ENCODE assay signal across 27 cellular contexts in genomic region chr21:29658934-29659203, GRCh38.
"Had no signal": no experiment of that assay in that cellular context is flagged by ENCODE, and none has a peak within 500 bp of the region (broad histone marks: within the 10 kb centered on the region; RNA-seq: fewer than 3 reads in every experiment).

No MANE protein-coding gene starts in this region.

- H3K36me3 Mint-ChIP-seq: stimulated activated effector memory CD8-positive, alpha-beta T cell treated with anti-CD3 and anti-CD28 coated beads, Interleukin-12 subunit alpha, Interleukin-12 subunit beta, amount 100 ng/mL, for 72 hours; stimulated activated memory B cell treated with anti-CD40 and anti-IgM and Interleukin-4, amounts not matched to agents 10 μg/mL and 1 μg/mL and 100 μg/mL, for 72 hours had no signal

- H3K4me3 ChIP-seq: stomach, suprapubic skin, testis, thoracic aorta, thyroid gland, tibial artery, tibial nerve, transverse colon, upper lobe of left lung, upper lobe of right lung, uterus, vagina had no signal

- H3K9me3 ChIP-seq: stomach, suprapubic skin, testis, thoracic aorta, thyroid gland, tibial artery, tibial nerve, transverse colon, upper lobe of left lung, upper lobe of right lung, uterus, vagina had no signal

- H3K27me3 ChIP-seq: stomach, suprapubic skin, testis, thyroid gland, tibial artery, tibial nerve, transverse colon, upper lobe of left lung, upper lobe of right lung, uterus, vagina had no signal

- H3K4me1 ChIP-seq: stomach, suprapubic skin, testis, thyroid gland, tibial nerve, transverse colon, upper lobe of left lung, upper lobe of right lung, uterus, vagina had no signal

- H3K4me3 Mint-ChIP-seq: stimulated activated effector memory CD8-positive, alpha-beta T cell treated with anti-CD3 and anti-CD28 coated beads, Interleukin-12 subunit alpha, Interleukin-12 subunit beta, amount 100 ng/mL, for 72 hours; stimulated activated memory B cell treated with anti-CD40 and anti-IgM and Interleukin-4, amounts not matched to agents 10 μg/mL and 1 μg/mL and 100 μg/mL, for 72 hours; stimulated activated naive B cell treated with anti-CD40 and anti-IgM and Interleukin-4, amounts not matched to agents 10 μg/mL and 1 μg/mL and 100 μg/mL, for 72 hours; stimulated activated naive CD8-positive, alpha-beta T cell treated with anti-CD3 and anti-CD28 coated beads, Interleukin-15, Interleukin-2, amounts not matched to agents 100 ng/mL and 50 ng/mL, for 24 hours; type B pancreatic cell had no signal

- H3K36me3 ChIP-seq: stomach, suprapubic skin, thoracic aorta, thyroid gland, tibial artery, tibial nerve, transverse colon, upper lobe of left lung, upper lobe of right lung, uterus, vagina had no signal

- H3K9me3 Mint-ChIP-seq: stimulated activated memory B cell treated with anti-CD40 and anti-IgM and Interleukin-4, amounts not matched to agents 10 μg/mL and 1 μg/mL and 100 μg/mL, for 72 hours had no signal

- H3K27ac Mint-ChIP-seq: stimulated activated effector memory CD8-positive, alpha-beta T cell treated with anti-CD3 and anti-CD28 coated beads, Interleukin-12 subunit alpha, Interleukin-12 subunit beta, amount 100 ng/mL, for 72 hours; stimulated activated memory B cell treated with anti-CD40 and anti-IgM and Interleukin-4, amounts not matched to agents 10 μg/mL and 1 μg/mL and 100 μg/mL, for 72 hours; stimulated activated naive B cell treated with anti-CD40 and anti-IgM and Interleukin-4, amounts not matched to agents 10 μg/mL and 1 μg/mL and 100 μg/mL, for 72 hours; stimulated activated naive CD8-positive, alpha-beta T cell treated with anti-CD3 and anti-CD28 coated beads, Interleukin-15, Interleukin-2, amounts not matched to agents 100 ng/mL and 50 ng/mL, for 24 hours; type B pancreatic cell had no signal

- ATAC-seq: stimulated activated effector memory CD8-positive, alpha-beta T cell treated with anti-CD3 and anti-CD28 coated beads, Interleukin-12 subunit alpha, Interleukin-12 subunit beta, amount 100 ng/mL, for 72 hours; stimulated activated memory B cell treated with anti-CD40 and anti-IgM and Interleukin-4, amounts not matched to agents 10 μg/mL and 1 μg/mL and 100 μg/mL, for 72 hours; stimulated activated naive B cell treated with anti-CD40 and anti-IgM and Interleukin-4, amounts not matched to agents 10 μg/mL and 1 μg/mL and 100 μg/mL, for 72 hours; stimulated activated naive CD8-positive, alpha-beta T cell treated with anti-CD3 and anti-CD28 coated beads, Interleukin-15, Interleukin-2, amounts not matched to agents 100 U/mL and 50 U/mL, for 24 hours; upper lobe of right lung had no signal

- H3K27ac ChIP-seq: stomach, suprapubic skin, testis, thoracic aorta, thyroid gland, tibial artery, tibial nerve, transverse colon, upper lobe of left lung, upper lobe of right lung, uterus, vagina had no signal

- FAIRE-seq: urothelium cell line had no signal

- DNase-seq: stimulated activated CD4-positive, alpha-beta T cell treated with anti-CD3 and anti-CD28 coated beads, Interleukin-2, amount 100 ng/mL, for 48 hours; stimulated activated CD4-positive, alpha-beta T cell treated with anti-CD3 and anti-CD28 coated beads, Interleukin-4, amount 100 ng/mL, for 1 hour; stimulated activated CD4-positive, alpha-beta T cell treated with anti-CD3 and anti-CD28 coated beads, Interleukin-4, amount 100 ng/mL, for 24 hours; stimulated activated CD4-positive, alpha-beta T cell treated with anti-CD3 and anti-CD28 coated beads, Interleukin-4, amount 100 ng/mL, for 4 hours; stimulated activated CD8-positive, alpha-beta memory T cell treated with anti-CD3 and anti-CD28 coated beads, Interleukin-4, amount 100 ng/mL, for 48 hours; stimulated activated naive B cell treated with anti-CD40 and anti-IgM and Interleukin-4, amounts not matched to agents 10 μg/mL and 1 μg/mL and 100 μg/mL, for 72 hours; stimulated activated naive CD4-positive, alpha-beta T cell; stimulated activated naive CD4-positive, alpha-beta T cell treated with Interleukin-2 at 50 U/mL for 16 hours; stimulated activated naive CD8-positive, alpha-beta T cell treated with anti-CD3 and anti-CD28 coated beads, Interleukin-15, Interleukin-2, amounts not matched to agents 100 U/mL and 50 U/mL, for 24 hours; stomach; substantia nigra; testis; thyroid gland; tibial artery; transverse colon; upper lobe of right lung; uterus had no signal
